In genomic region chr7:113421696-113422330, GRCh38 we compare ENCODE assay signal across 8 cellular contexts.
DNase-seq lines count a peak whose midpoint lies in the region; ATAC-seq and TF ChIP-seq lines count a peak whose summit lies in the region.

No MANE protein-coding gene starts in this region.

- TF ChIP-seq POLR2A in NB4 (IDR thresholded peaks at IDR 0.05; ENCODE audit: extremely low read depth, insufficient read length): no peak

- DNase-seq in NB4 (ENCODE audit: low read depth): peak; percentile 90
- peak; percentile 89 for DNase-seq in SK-N-DZ (ENCODE audit: low spot score)
- DNase-seq in activated naive CD4-positive, alpha-beta T cell treated with anti-CD3 and anti-CD28 coated beads for 36 hours: peak; percentile 91
- DNase-seq in glomerular visceral epithelial cell (ENCODE audit: extremely low spot score): peak; percentile 82
- DNase-seq in pons (ENCODE audit: low spot score): peak; percentile 89
- peak; percentile 84 for DNase-seq in ureter (ENCODE audit: low spot score)

- ATAC-seq in HG02610 (IDR thresholded peaks at IDR 0.05; ENCODE audit: unreplicated experiment): peak; percentile 100

- peaks cover 2% of the 10 kb centered on the region for H3K27me3 Mint-ChIP-seq in activated naive CD4-positive, alpha-beta T cell treated with anti-CD3 and anti-CD28 coated beads for 36 hours (ENCODE audit: low read depth)

- no peak overlapping the region for H3K4me3 ChIP-seq in NB4 (ENCODE audit: low read depth, low read length)

- no peak overlapping the region for H3K4me3 Mint-ChIP-seq in activated naive CD4-positive, alpha-beta T cell treated with anti-CD3 and anti-CD28 coated beads for 36 hours

- no peaks in the 10 kb centered on the region for H3K36me3 Mint-ChIP-seq in activated naive CD4-positive, alpha-beta T cell treated with anti-CD3 and anti-CD28 coated beads for 36 hours (ENCODE audit: low read depth)

- no peak overlapping the region for H3K27ac Mint-ChIP-seq in activated naive CD4-positive, alpha-beta T cell treated with anti-CD3 and anti-CD28 coated beads for 36 hours

- CTCF ChIA-PET in activated naive CD4-positive, alpha-beta T cell treated with anti-CD3 and anti-CD28 coated beads for 36 hours (lab: Charles Lee): interaction anchor here (0.5 to 3.8 kb wide), 14 partner anchors 10 to 872 kb away, joined by 3 to 27 read pairs (median 3); no protein-coding TSS in a partner anchor

- H3K4me1 Mint-ChIP-seq in activated naive CD4-positive, alpha-beta T cell treated with anti-CD3 and anti-CD28 coated beads for 36 hours (ENCODE audit: low read depth): peaks cover 3% of the 10 kb centered on the region

- TF ChIP-seq CTCF in GM12874 (IDR thresholded peaks at IDR 0.05; ENCODE audit: insufficient read depth, low read depth, low read length) (peak; percentile 71), NB4 (IDR thresholded peaks at IDR 0.05; ENCODE audit: low read depth, low read length) (peak; percentile 93)

- no peaks in the 10 kb centered on the region for H3K9me3 Mint-ChIP-seq in activated naive CD4-positive, alpha-beta T cell treated with anti-CD3 and anti-CD28 coated beads for 36 hours

- intact Hi-C loops in activated naive CD4-positive, alpha-beta T cell treated with anti-CD3 and anti-CD28 coated beads for 36 hours (cut with micrococcal nuclease): loop anchor here (1.0 to 5.0 kb wide), 6 partner anchors 263 to 1680 kb away; a partner anchor contains a TSS
